In the genomic region with DNA sequence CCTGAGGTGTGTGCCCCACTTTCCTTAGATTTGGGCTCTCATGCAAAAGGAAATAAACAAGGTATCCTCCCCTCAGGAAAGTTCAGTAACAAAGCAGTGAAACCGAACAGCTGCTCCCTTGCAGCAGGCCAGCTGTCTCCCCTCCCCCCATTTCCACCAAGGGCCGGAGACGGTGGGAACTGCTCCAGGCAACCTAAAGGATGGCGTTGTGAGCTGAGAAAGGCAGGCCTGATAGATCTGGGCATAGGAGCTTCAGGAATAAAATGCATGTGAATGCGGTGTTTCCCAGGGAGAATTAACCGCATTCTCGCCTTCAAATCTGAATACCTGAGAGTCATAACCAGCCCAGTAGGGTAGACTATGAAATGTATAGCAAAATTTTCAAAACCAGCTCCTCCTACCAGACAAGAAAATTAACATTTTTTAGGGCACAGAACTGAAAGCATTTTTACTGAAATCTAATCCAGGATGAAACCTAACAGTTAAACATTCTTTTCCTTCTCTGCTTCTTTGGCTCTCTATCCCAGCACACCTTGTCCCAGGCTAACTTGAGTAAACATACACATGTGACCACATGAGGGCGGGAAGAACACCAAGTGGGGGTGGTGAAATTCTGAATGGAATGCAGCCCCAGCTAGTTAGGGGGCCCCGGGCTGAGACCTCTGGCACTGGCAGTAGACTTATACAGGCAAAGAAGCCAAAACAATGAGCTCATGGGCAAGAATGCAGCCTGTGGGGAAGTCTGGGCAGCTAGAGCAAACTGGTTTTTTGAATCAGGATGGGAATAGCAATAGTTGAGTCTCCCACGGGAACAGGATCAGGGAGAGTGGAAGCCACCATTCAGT, we compare ENCODE assay signal across 8 cellular contexts. TPM values are rescaled to one million over a fixed set of nuclear protein-coding genes. Genes with fewer than 3 reads are reported as not detected.
DNase-seq lines count a peak whose midpoint lies in the region; ATAC-seq, FAIRE-seq and TF ChIP-seq lines count a peak whose summit lies in the region.

No MANE protein-coding gene starts in this region.

- peak; percentile 88 for DNase-seq in activated CD8-positive, alpha-beta memory T cell treated with anti-CD3 and anti-CD28 coated beads for 24 hours
- no peak for DNase-seq in activated CD8-positive, alpha-beta memory T cell treated with anti-CD3 and anti-CD28 coated beads, Interleukin-2, amount 50 U/mL, for 4 hours
- peak; percentile 94 to 98 for DNase-seq in PC-9
- peak; percentile 97 for DNase-seq in astrocyte (ENCODE audit: low read depth)
- peak; percentile 79 for DNase-seq in hepatic stellate cell (ENCODE audit: low spot score)
- DNase-seq in prostate gland (ENCODE audit: low spot score): peak; percentile 97
- DNase-seq in mesenteric fat pad (ENCODE audit: low spot score): no peak

- peaks cover 84% of the 10 kb centered on the region for H3K4me1 ChIP-seq in PC-9 (replicated peaks; ENCODE audit: insufficient read depth)
- peaks cover 60% of the 10 kb centered on the region for H3K4me1 ChIP-seq in astrocyte (ENCODE audit: insufficient read depth, low read length)
- H3K4me1 ChIP-seq in prostate gland (replicated peaks): peaks cover 35% of the 10 kb centered on the region

- H3K27ac Mint-ChIP-seq in astrocyte (ENCODE audit: unreplicated experiment): peak overlapping the region; percentile 99

- H3K9me3 ChIP-seq in PC-9 (ENCODE audit: insufficient read depth, low read depth): no peaks in the 10 kb centered on the region
- H3K9me3 ChIP-seq in astrocyte (ENCODE audit: insufficient read depth, low read depth, low read length): no peaks in the 10 kb centered on the region
- H3K9me3 ChIP-seq in prostate gland: no peaks in the 10 kb centered on the region

- H3K36me3 Mint-ChIP-seq in astrocyte (ENCODE audit: low read depth, unreplicated experiment): peaks cover 7% of the 10 kb centered on the region

- TF ChIP-seq CTCF in PC-9 (conservative IDR thresholded peaks at IDR 0.05): no peak
- TF ChIP-seq CTCF in astrocyte (IDR thresholded peaks at IDR 0.05; ENCODE audit: insufficient read depth, low read depth, low read length): no peak
- TF ChIP-seq CTCF in prostate gland (IDR thresholded peaks at IDR 0.05): peak in 1 of 4 experiments; percentile 32

- H3K9ac ChIP-seq in astrocyte (ENCODE audit: low read length): peak overlapping the region; percentile 84

- ATAC-seq in HG03159 (IDR thresholded peaks at IDR 0.05; ENCODE audit: unreplicated experiment): peak; percentile 22

- H3K36me3 ChIP-seq in PC-9 (ENCODE audit: low read depth): peaks cover 5% of the 10 kb centered on the region
- peaks cover 6% of the 10 kb centered on the region for H3K36me3 ChIP-seq in astrocyte (ENCODE audit: insufficient read depth, low read length)
- H3K36me3 ChIP-seq in prostate gland: no peaks in the 10 kb centered on the region

- under 1% methylated on average over 10 of the region's 10 CpGs for WGBS in prostate gland

- H3K9me3 Mint-ChIP-seq in astrocyte (ENCODE audit: unreplicated experiment): no peaks in the 10 kb centered on the region

- TF ChIP-seq POLR2A in prostate gland (IDR thresholded peaks at IDR 0.05): peak; percentile 64

- H3K79me2 ChIP-seq in PC-9 (ENCODE audit: low read depth) (peaks cover 93% of the 10 kb centered on the region), astrocyte (ENCODE audit: insufficient read depth, low read length) (peaks cover 75% of the 10 kb centered on the region)

- H3K4me2 ChIP-seq in PC-9 (peak overlapping the region; percentile 64), astrocyte (ENCODE audit: low read length) (peak overlapping the region; percentile 74)

- H3F3A ChIP-seq in PC-9 (ENCODE audit: insufficient read depth, low read depth): peaks cover 82% of the 10 kb centered on the region

- H3K4me3 Mint-ChIP-seq in astrocyte (ENCODE audit: unreplicated experiment): peak overlapping the region; percentile 77

- H3K27ac ChIP-seq in PC-9 (peak overlapping the region; percentile 93), astrocyte (ENCODE audit: low read depth, low read length) (peak overlapping the region; percentile 99), prostate gland (peak overlapping the region; percentile 100)

- CTCF ChIA-PET in PC-9 (lab: Charles Lee): no interaction called here

- BruUV-seq in PC-9 (replicated peaks; lab: Mats Ljungman, UMichigan): no TSS peak

- H4K20me1 ChIP-seq in PC-9 (ENCODE audit: insufficient read depth) (peaks cover 7% of the 10 kb centered on the region), astrocyte (ENCODE audit: insufficient read depth, low read length) (peaks cover 52% of the 10 kb centered on the region)

- no peaks in the 10 kb centered on the region for H3K9me2 ChIP-seq in PC-9 (ENCODE audit: insufficient read depth)

- peak; percentile 32 for FAIRE-seq in astrocyte (lab: Jason Lieb, UNC)

- POLR2A ChIA-PET in PC-9 (lab: Charles Lee; ENCODE audit: unreplicated experiment): interaction anchor here (0.5 to 1.8 kb wide), 13 partner anchors 9 to 621 kb away, joined by 3 to 20 read pairs (median 6); partner anchors contain the start of genes CERS2, ENSA, GOLPH3L and MCL1

- intact Hi-C loops in PC-9 (cut with micrococcal nuclease; ENCODE audit: unreplicated experiment) (loop anchor here (10.0 kb wide), 2 partner anchors 303 to 497 kb away; partner anchors contain the start of genes APH1A and MLLT11), prostate gland (cut with DNase I) (no loop called here)

- H3K27me3 Mint-ChIP-seq in astrocyte (ENCODE audit: low read depth, unreplicated experiment): no peaks in the 10 kb centered on the region

- H2AFZ ChIP-seq in PC-9: no peak overlapping the region
- H2AFZ ChIP-seq in astrocyte (ENCODE audit: low read depth, low read length): no peak overlapping the region

- H3K27me3 ChIP-seq in PC-9 (ENCODE audit: insufficient read depth, low read depth): no peaks in the 10 kb centered on the region
- no peaks in the 10 kb centered on the region for H3K27me3 ChIP-seq in astrocyte (ENCODE audit: insufficient read depth, low read length)
- no peaks in the 10 kb centered on the region for H3K27me3 ChIP-seq in prostate gland (replicated peaks; ENCODE audit: insufficient read depth)

- H3K4me1 Mint-ChIP-seq in astrocyte (ENCODE audit: low read depth, unreplicated experiment): peaks cover 67% of the 10 kb centered on the region

- peak overlapping the region; percentile 15; the same call in 1 of the 2 replicates for H3K4me3 ChIP-seq in PC-9
- peak overlapping the region; percentile 2 for H3K4me3 ChIP-seq in astrocyte (ENCODE audit: insufficient read depth, low read depth, low read length)
- H3K4me3 ChIP-seq in prostate gland: peak overlapping the region; percentile 2 to 35

RNA-seq across cellular contexts. Expression of gene MCL1, which starts 11.5 kb away (rescaled TPM):
- total RNA-seq in PC-9 (2021): 145 and 178 TPM in 2 replicates
- 196 and 210 TPM in 2 replicates for total RNA-seq in astrocyte
- total RNA-seq in prostate gland: 100 to 1,000 TPM; 161 to 168 TPM
- 697 TPM for total RNA-seq in mesenteric fat pad

RNA-seq across cellular contexts. Expression of gene ADAMTSL4, which starts 18.7 kb away (rescaled TPM):
- total RNA-seq in PC-9 (2021) (67.9 and 76.7 TPM in 2 replicates), astrocyte (5.3 and 6.7 TPM in 2 replicates), prostate gland (1 to 10 TPM; 3.7 to 9.7 TPM), mesenteric fat pad (76.4 TPM)

RNA-seq across cellular contexts. Expression of gene FALEC, which starts 52.4 kb away (rescaled TPM):
- total RNA-seq in PC-9 (2021) (0.94 and 2.1 TPM in 2 replicates), astrocyte (0.43 TPM in 1 of 2 replicates, not detected in the other), prostate gland (not detected), mesenteric fat pad (not detected)

Comparison
In these comparisons a context has a peak if more than half of its experiments do, and no peak if none do; other contexts are left out.
1. DNase-seq: peak in activated CD8-positive, alpha-beta memory T cell treated with anti-CD3 and anti-CD28 coated beads for 24 hours (single experiment), PC-9 (2 of 2), astrocyte (single experiment), hepatic stellate cell (single experiment) and prostate gland (single experiment); none in activated CD8-positive, alpha-beta memory T cell treated with anti-CD3 and anti-CD28 coated beads, Interleukin-2, amount 50 U/mL, for 4 hours (single experiment) and mesenteric fat pad (single experiment).
2. Peak in every context shown above with its lines, with median percentiles within 50 percentile points of each other: H3K27ac ChIP-seq and H3K4me3 ChIP-seq.